In the genomic region with DNA sequence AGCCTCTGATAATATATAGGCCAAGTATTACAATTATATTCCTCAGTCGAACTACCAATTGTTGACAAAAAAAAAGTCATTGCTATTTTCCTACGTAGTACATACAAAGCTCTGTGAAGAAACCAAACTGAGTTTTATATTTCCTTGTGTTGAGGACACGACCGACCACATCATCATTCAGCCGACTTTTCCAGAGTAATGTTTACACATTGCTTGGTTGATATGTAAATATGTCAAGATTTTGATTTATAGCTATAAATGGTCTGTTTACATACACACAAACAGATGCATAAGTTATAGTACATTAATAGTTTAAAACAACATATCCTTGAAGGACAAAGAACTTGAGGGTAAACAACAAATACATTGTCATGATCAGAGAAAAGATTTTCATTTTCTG, we compare ENCODE assay signal across 28 cellular contexts.
"Had no signal": no experiment of that assay in that cellular context is flagged by ENCODE, and none has a peak within 500 bp of the region (broad histone marks: within the 10 kb centered on the region; RNA-seq: fewer than 3 reads in every experiment).

No MANE protein-coding gene starts in this region.

- H3K9me3 Mint-ChIP-seq: activated naive CD4-positive, alpha-beta T cell treated with anti-CD3 and anti-CD28 coated beads, Interleukin-2, amount 50 U/mL, for 72 hours; activated T-cell treated with anti-CD3 and anti-CD28 coated beads, Interleukin-2, amount 50 U/mL, for 72 hours; effector memory CD8-positive, alpha-beta T cell; nephron had no signal

- FAIRE-seq: bronchial epithelial cell, colon, islet of Langerhans, pancreas, urothelium cell line had no signal

- H3K27ac Mint-ChIP-seq: activated naive CD4-positive, alpha-beta T cell treated with anti-CD3 and anti-CD28 coated beads, Interleukin-2, amount 50 U/mL, for 72 hours; activated T-cell treated with anti-CD3 and anti-CD28 coated beads, Interleukin-2, amount 50 U/mL, for 72 hours; effector memory CD8-positive, alpha-beta T cell had no signal

- ATAC-seq: activated naive CD4-positive, alpha-beta T cell treated with anti-CD3 and anti-CD28 coated beads, Interleukin-2, amount 50 U/mL, for 72 hours; activated T-cell treated with anti-CD3 and anti-CD28 coated beads, Interleukin-2, amount 50 U/mL, for 72 hours; effector memory CD8-positive, alpha-beta T cell; left lung; pancreas; sciatic nerve; stimulated activated naive CD8-positive, alpha-beta T cell treated with anti-CD3 and anti-CD28 coated beads, Interleukin-15, Interleukin-2, amounts not matched to agents 100 U/mL and 50 U/mL, for 24 hours had no signal

- H3K9me3 ChIP-seq: left lung, pancreas, prostate gland, testis, transverse colon had no signal

- H3K4me3 Mint-ChIP-seq: activated T-cell treated with anti-CD3 and anti-CD28 coated beads, Interleukin-2, amount 50 U/mL, for 72 hours; effector memory CD8-positive, alpha-beta T cell; nephron had no signal

- H3K27me3 Mint-ChIP-seq: effector memory CD8-positive, alpha-beta T cell had no signal

- H3K4me3 ChIP-seq: dorsolateral prefrontal cortex, left lung, lung, pancreas, prostate gland, skin epidermis, testis, transverse colon had no signal

- H3K36me3 Mint-ChIP-seq: activated naive CD4-positive, alpha-beta T cell treated with anti-CD3 and anti-CD28 coated beads, Interleukin-2, amount 50 U/mL, for 72 hours had no signal

- H3K27me3 ChIP-seq: dorsolateral prefrontal cortex, left lung, pancreas, testis, transverse colon had no signal

- H3K36me3 ChIP-seq: left lung, pancreas, prostate gland, transverse colon had no signal

- H3K27ac ChIP-seq: dorsolateral prefrontal cortex, left lung, pancreas, prostate gland, skin epidermis, testis, transverse colon had no signal

- DNase-seq: activated CD4-positive, alpha-beta T cell treated with anti-CD3 and anti-CD28 coated beads for 4 hours; activated CD4-positive, alpha-beta T cell treated with anti-CD3 and anti-CD28 coated beads, Interleukin-2, amount 50 U/mL, for 4 hours; activated naive CD4-positive, alpha-beta T cell; activated T-cell treated with anti-CD3 and anti-CD28 coated beads for 4 hours; activated T-cell treated with anti-CD3 and anti-CD28 coated beads, Interleukin-2, amount 50 U/mL, for 72 hours; anterior cingulate cortex; dorsolateral prefrontal cortex; effector memory CD8-positive, alpha-beta T cell; foreskin melanocyte; left lung; nucleus accumbens; pancreas; retina; stimulated activated CD4-positive, alpha-beta T cell treated with anti-CD3 and anti-CD28 coated beads, Interleukin-12 subunit alpha, Interleukin-12 subunit beta, amount 100 ng/mL, for 4 hours; stimulated activated CD4-positive, alpha-beta T cell treated with anti-CD3 and anti-CD28 coated beads, Interleukin-4, amount 100 ng/mL, for 1 hour; stimulated activated naive CD8-positive, alpha-beta T cell treated with anti-CD3 and anti-CD28 coated beads, Interleukin-15, Interleukin-2, amounts not matched to agents 100 U/mL and 50 U/mL, for 24 hours; testis; transverse colon had no signal

- H3K4me1 ChIP-seq: left lung, prostate gland, testis had no signal
